1 cellular context compared by ENCODE assay signal in genomic region chr19:58554494-58555368, GRCh38.
TF ChIP-seq lines count a peak whose summit lies in the region.

Gene CHMP2A, minus strand, starts transcription at chr19:58555105. Its CDS starts 893 bp downstream, at chr19:58554212.

TF ChIP-seq in HepG2, 621 proteins besides CTCF, POLR2A, EP300 and RAD21 (continued from another document and continues in another):
- TF ChIP-seq NR2F6 (IDR thresholded peaks at IDR 0.05) (no peak), NR2F6 (CRISPR knock-in tag; IDR thresholded peaks at IDR 0.05) (no peak), ZNF33B (CRISPR knock-in tag; IDR thresholded peaks at IDR 0.05) (no peak), ZNF598 (CRISPR knock-in tag; IDR thresholded peaks at IDR 0.05; ENCODE audit: borderline replicate concordance) (peak; percentile 77; the same call in 1 of the 2 replicates), AGO2 (optimal IDR thresholded peaks at IDR 0.05; ENCODE audit: low read depth, low read length) (peak; percentile 99), ZNF569 (CRISPR knock-in tag; IDR thresholded peaks at IDR 0.05; ENCODE audit: borderline replicate concordance) (no peak), IRF2 (CRISPR knock-in tag; IDR thresholded peaks at IDR 0.05) (peak; percentile 64; the same call in 1 of the 2 replicates), MIER3 (CRISPR knock-in tag; IDR thresholded peaks at IDR 0.05; ENCODE audit: borderline replicate concordance) (peak; percentile 76; the same call in 1 of the 2 replicates), CEBPG (CRISPR knock-in tag; IDR thresholded peaks at IDR 0.05) (peak; percentile 85), ZNF781 (CRISPR knock-in tag; IDR thresholded peaks at IDR 0.05; ENCODE audit: borderline replicate concordance, not compliant biosample characterization) (no peak), AHDC1 (CRISPR knock-in tag; IDR thresholded peaks at IDR 0.05; ENCODE audit: borderline replicate concordance) (no peak), ZNF224 (CRISPR knock-in tag; IDR thresholded peaks at IDR 0.05) (no peak), ERF (CRISPR knock-in tag; IDR thresholded peaks at IDR 0.05) (peak; percentile 70; the same call in 1 of the 2 replicates), CCDC6 (CRISPR knock-in tag; IDR thresholded peaks at IDR 0.05) (no peak), ZNF737 (CRISPR knock-in tag; IDR thresholded peaks at IDR 0.05; ENCODE audit: borderline replicate concordance) (no peak), NFIB (CRISPR knock-in tag; IDR thresholded peaks at IDR 0.05; ENCODE audit: borderline replicate concordance) (no peak), HOXA9 (CRISPR knock-in tag; IDR thresholded peaks at IDR 0.05; ENCODE audit: borderline replicate concordance) (0 out of 2 replicates have a peak, but pooled peaks have one; percentile 20), ZNF839 (CRISPR knock-in tag; IDR thresholded peaks at IDR 0.05; ENCODE audit: borderline replicate concordance) (peak; percentile 75; the same call in 1 of the 2 replicates), ZNF431 (CRISPR knock-in tag; IDR thresholded peaks at IDR 0.05; ENCODE audit: borderline replicate concordance, low read depth) (no peak; the same call in 1 of the 2 replicates), SRSF1 (optimal IDR thresholded peaks at IDR 0.05; ENCODE audit: low read depth, low read length) (no peak), ZFP36L1 (CRISPR knock-in tag; IDR thresholded peaks at IDR 0.05) (no peak), ZNF337 (CRISPR knock-in tag; IDR thresholded peaks at IDR 0.05; ENCODE audit: borderline replicate concordance, low read depth) (no peak), GFI1 (CRISPR knock-in tag; IDR thresholded peaks at IDR 0.05; ENCODE audit: borderline replicate concordance) (no peak), BCL6 (CRISPR knock-in tag; IDR thresholded peaks at IDR 0.05) (0 out of 2 replicates have a peak, but pooled peaks have one; percentile 12), SP1 (IDR thresholded peaks at IDR 0.05) (no peak), SP1 (CRISPR knock-in tag; IDR thresholded peaks at IDR 0.05) (no peak), ZNF317 (CRISPR knock-in tag; IDR thresholded peaks at IDR 0.05) (no peak), KLF12 (CRISPR knock-in tag; IDR thresholded peaks at IDR 0.05; ENCODE audit: borderline replicate concordance) (no peak), HOXA5 (CRISPR knock-in tag; IDR thresholded peaks at IDR 0.05) (no peak), CENPX (CRISPR knock-in tag; IDR thresholded peaks at IDR 0.05) (no peak), PAXIP1 (CRISPR knock-in tag; conservative IDR thresholded peaks at IDR 0.05) (0 out of 2 replicates have a peak, but pooled peaks have one; percentile 17), REST (IDR thresholded peaks at IDR 0.05; ENCODE audit: borderline replicate concordance in 1 of 2, low read depth in 1 of 2, low read length in 2 of 2) (no peak), ZNF547 (CRISPR knock-in tag; IDR thresholded peaks at IDR 0.05) (no peak), PHF5A (CRISPR knock-in tag; IDR thresholded peaks at IDR 0.05; ENCODE audit: low read depth, unreplicated experiment) (no peak), KLF11 (CRISPR knock-in tag; IDR thresholded peaks at IDR 0.05) (no peak), SOX13 (IDR thresholded peaks at IDR 0.05) (no peak), SOX13 (CRISPR knock-in tag; conservative IDR thresholded peaks at IDR 0.05 in 1 of 2, IDR thresholded peaks at IDR 0.05 in 1 of 2) (no peak; a peak in 1 of 4 replicates), PHB2 (IDR thresholded peaks at IDR 0.05; ENCODE audit: partially characterized antibody) (no peak), TRIM24 (CRISPR knock-in tag; IDR thresholded peaks at IDR 0.05) (no peak), FOXA3 (CRISPR knock-in tag; IDR thresholded peaks at IDR 0.05) (peak; percentile 42), ZNF430 (CRISPR knock-in tag; IDR thresholded peaks at IDR 0.05) (peak; percentile 8; the same call in 1 of the 2 replicates), MXI1 (IDR thresholded peaks at IDR 0.05; ENCODE audit: borderline replicate concordance, low read depth, low read length) (peak; percentile 58; the same call in 1 of the 3 replicates), DNMT3B (CRISPR knock-in tag; conservative IDR thresholded peaks at IDR 0.05) (no peak), ZEB1 (IDR thresholded peaks at IDR 0.05; ENCODE audit: insufficient replicate concordance, low read depth) (no peak)
- TF ChIP-seq, protein P1, sequence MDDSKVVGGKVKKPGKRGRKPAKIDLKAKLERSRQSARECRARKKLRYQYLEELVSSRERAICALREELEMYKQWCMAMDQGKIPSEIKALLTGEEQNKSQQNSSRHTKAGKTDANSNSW (CRISPR knock-in tag; IDR thresholded peaks at IDR 0.05; ENCODE audit: borderline replicate concordance): no peak
- TF ChIP-seq, protein P2, sequence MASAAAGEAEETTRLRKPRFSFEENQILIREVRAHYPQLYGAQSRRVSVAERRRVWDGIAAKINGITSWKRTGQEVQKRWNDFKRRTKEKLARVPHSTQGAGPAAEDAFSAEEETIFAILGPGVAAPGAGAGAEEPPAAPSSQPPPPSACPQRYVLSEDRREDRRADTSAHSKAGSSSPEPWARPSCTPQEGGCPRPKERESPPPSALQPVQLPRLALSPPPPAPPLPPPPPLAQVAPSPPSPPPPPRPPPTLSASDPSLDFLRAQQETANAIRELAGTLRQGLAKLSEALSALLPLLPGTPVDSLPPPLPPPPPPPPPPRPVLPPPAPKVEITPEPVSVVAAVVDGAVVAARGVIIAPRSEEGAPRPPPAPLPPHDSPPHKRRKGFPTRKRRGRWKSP (CRISPR knock-in tag; IDR thresholded peaks at IDR 0.05): peak; percentile 37; the same call in 1 of the 2 replicates
- TF ChIP-seq, protein P3, sequence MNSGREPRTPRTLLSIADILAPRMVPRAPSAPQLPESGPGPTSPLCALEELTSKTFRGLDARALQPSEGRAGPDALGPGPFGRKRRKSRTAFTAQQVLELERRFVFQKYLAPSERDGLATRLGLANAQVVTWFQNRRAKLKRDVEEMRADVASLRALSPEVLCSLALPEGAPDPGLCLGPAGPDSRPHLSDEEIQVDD (CRISPR knock-in tag; IDR thresholded peaks at IDR 0.05; ENCODE audit: borderline replicate concordance): no peak
- TF ChIP-seq, protein P4, sequence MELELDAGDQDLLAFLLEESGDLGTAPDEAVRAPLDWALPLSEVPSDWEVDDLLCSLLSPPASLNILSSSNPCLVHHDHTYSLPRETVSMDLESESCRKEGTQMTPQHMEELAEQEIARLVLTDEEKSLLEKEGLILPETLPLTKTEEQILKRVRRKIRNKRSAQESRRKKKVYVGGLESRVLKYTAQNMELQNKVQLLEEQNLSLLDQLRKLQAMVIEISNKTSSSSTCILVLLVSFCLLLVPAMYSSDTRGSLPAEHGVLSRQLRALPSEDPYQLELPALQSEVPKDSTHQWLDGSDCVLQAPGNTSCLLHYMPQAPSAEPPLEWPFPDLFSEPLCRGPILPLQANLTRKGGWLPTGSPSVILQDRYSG (CRISPR knock-in tag; IDR thresholded peaks at IDR 0.05): no peak
- TF ChIP-seq, protein P5, sequence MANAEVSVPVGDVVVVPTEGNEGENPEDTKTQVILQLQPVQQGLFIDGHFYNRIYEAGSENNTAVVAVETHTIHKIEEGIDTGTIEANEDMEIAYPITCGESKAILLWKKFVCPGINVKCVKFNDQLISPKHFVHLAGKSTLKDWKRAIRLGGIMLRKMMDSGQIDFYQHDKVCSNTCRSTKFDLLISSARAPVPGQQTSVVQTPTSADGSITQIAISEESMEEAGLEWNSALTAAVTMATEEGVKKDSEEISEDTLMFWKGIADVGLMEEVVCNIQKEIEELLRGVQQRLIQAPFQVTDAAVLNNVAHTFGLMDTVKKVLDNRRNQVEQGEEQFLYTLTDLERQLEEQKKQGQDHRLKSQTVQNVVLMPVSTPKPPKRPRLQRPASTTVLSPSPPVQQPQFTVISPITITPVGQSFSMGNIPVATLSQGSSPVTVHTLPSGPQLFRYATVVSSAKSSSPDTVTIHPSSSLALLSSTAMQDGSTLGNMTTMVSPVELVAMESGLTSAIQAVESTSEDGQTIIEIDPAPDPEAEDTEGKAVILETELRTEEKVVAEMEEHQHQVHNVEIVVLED (CRISPR knock-in tag; IDR thresholded peaks at IDR 0.05; ENCODE audit: borderline replicate concordance): peak; percentile 91
